In the genomic region with DNA sequence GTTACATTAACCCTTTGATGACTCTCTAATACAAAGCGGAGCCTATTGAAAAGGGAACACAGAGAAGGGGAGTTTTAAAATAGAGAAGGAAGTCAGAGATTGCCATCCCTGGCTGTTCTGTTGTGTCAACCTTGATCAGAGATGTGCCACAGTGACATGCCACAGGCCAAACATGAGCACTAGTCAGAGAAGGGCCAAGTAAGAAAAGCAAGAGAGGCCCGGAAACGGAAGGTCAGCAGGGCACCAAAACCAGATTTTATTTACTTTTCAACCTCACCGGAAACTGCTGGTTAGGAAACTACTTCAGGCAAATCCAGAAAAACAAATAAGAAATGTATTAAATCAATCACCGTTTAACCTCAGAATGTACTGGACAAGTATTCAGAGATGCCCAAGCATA, we compare ENCODE assay signal across 30 cellular contexts.
DNase-seq lines count a peak whose midpoint lies in the region; ATAC-seq and TF ChIP-seq lines count a peak whose summit lies in the region.
"Had no signal": no experiment of that assay in that cellular context is flagged by ENCODE, and none has a peak within 500 bp of the region (broad histone marks: within the 10 kb centered on the region; RNA-seq: fewer than 3 reads in every experiment).

No MANE protein-coding gene starts in this region.

- H3K4me1 Mint-ChIP-seq in activated T-cell treated with anti-CD3 and anti-CD28 coated beads, Interleukin-2, amount 50 U/mL, for 4 hours (ENCODE audit: low read depth), result no peaks in the 10 kb centered on the region
- H3K4me1 Mint-ChIP-seq: activated CD8-positive, alpha-beta memory T cell treated with anti-CD3 and anti-CD28 coated beads, Interleukin-2, amount 10 ng/mL, durations not matched to agents 7 days and 5 days; activated naive CD8-positive, alpha-beta T cell treated with anti-CD3 and anti-CD28 coated beads, Interleukin-2, amount 50 U/mL, for 24 hours; nephron; T-helper 17 cell had no signal

- H3K36me3 Mint-ChIP-seq in activated T-cell treated with anti-CD3 and anti-CD28 coated beads, Interleukin-2, amount 50 U/mL, for 4 hours (ENCODE audit: insufficient read depth), result peaks cover 14% of the 10 kb centered on the region

- TF ChIP-seq CTCF in upper lobe of right lung (IDR thresholded peaks at IDR 0.05), result no peak

- ATAC-seq in SK-N-SH treated with all-trans-retinoic acid at 6 μM for 48 hours, result peak; percentile 93
- ATAC-seq in upper lobe of right lung, result peak; percentile 32
- ATAC-seq in GM21619 (IDR thresholded peaks at IDR 0.05; ENCODE audit: unreplicated experiment), result no peak
- no peak for ATAC-seq in activated T-cell treated with anti-CD3 and anti-CD28 coated beads, Interleukin-2, amount 50 U/mL, for 4 hours
- ATAC-seq: activated CD4-positive, CD25-positive, alpha-beta regulatory T cell treated with anti-CD3 and anti-CD28 coated beads, Interleukin-2, amount 50 U/mL, for 24 hours; activated CD8-positive, alpha-beta memory T cell treated with anti-CD3 and anti-CD28 coated beads, Interleukin-2, amount 10 ng/mL, durations not matched to agents 7 days and 5 days; activated naive CD8-positive, alpha-beta T cell treated with anti-CD3 and anti-CD28 coated beads, Interleukin-2, amount 50 U/mL, for 24 hours; body of pancreas; gastroesophageal sphincter; T-helper 17 cell had no signal

- peaks cover 15% of the 10 kb centered on the region for H3K36me3 ChIP-seq in upper lobe of right lung
- H3K36me3 ChIP-seq: ovary had no signal

- no peak overlapping the region for H3K27ac ChIP-seq in upper lobe of right lung
- H3K27ac ChIP-seq: 22Rv1, body of pancreas, C4-2B, gastroesophageal sphincter, ovary, skin epidermis had no signal

- intact Hi-C loops in upper lobe of right lung (cut with DNase I), result no loop called here

- no peak overlapping the region for H3K4me3 ChIP-seq in upper lobe of right lung
- H3K4me3 ChIP-seq: body of pancreas, gastroesophageal sphincter, GM23248, ovary, skin epidermis had no signal

- H3K9me3 Mint-ChIP-seq in activated T-cell treated with anti-CD3 and anti-CD28 coated beads, Interleukin-2, amount 50 U/mL, for 4 hours, result no peaks in the 10 kb centered on the region
- H3K9me3 Mint-ChIP-seq: activated naive CD8-positive, alpha-beta T cell treated with anti-CD3 and anti-CD28 coated beads, Interleukin-2, amount 50 U/mL, for 24 hours; nephron had no signal

- H3K4me1 ChIP-seq in upper lobe of right lung, result no peaks in the 10 kb centered on the region
- H3K4me1 ChIP-seq: body of pancreas, Caco-2, gastroesophageal sphincter had no signal

- H3K9me3 ChIP-seq in upper lobe of right lung, result no peaks in the 10 kb centered on the region
- H3K9me3 ChIP-seq: body of pancreas, Caco-2, gastroesophageal sphincter, ovary had no signal

- no peak overlapping the region for H3K4me3 Mint-ChIP-seq in activated T-cell treated with anti-CD3 and anti-CD28 coated beads, Interleukin-2, amount 50 U/mL, for 4 hours
- H3K4me3 Mint-ChIP-seq: activated CD8-positive, alpha-beta memory T cell treated with anti-CD3 and anti-CD28 coated beads, Interleukin-2, amount 10 ng/mL, durations not matched to agents 7 days and 5 days; activated naive CD8-positive, alpha-beta T cell treated with anti-CD3 and anti-CD28 coated beads, Interleukin-2, amount 50 U/mL, for 24 hours; nephron; T-helper 17 cell had no signal

- no peaks in the 10 kb centered on the region for H3K27me3 ChIP-seq in upper lobe of right lung
- H3K27me3 ChIP-seq: body of pancreas, gastroesophageal sphincter, ovary had no signal

- no peaks in the 10 kb centered on the region for H3K27me3 Mint-ChIP-seq in activated T-cell treated with anti-CD3 and anti-CD28 coated beads, Interleukin-2, amount 50 U/mL, for 4 hours (ENCODE audit: low read depth)
- H3K27me3 Mint-ChIP-seq: activated CD8-positive, alpha-beta memory T cell treated with anti-CD3 and anti-CD28 coated beads, Interleukin-2, amount 10 ng/mL, durations not matched to agents 7 days and 5 days; activated naive CD8-positive, alpha-beta T cell treated with anti-CD3 and anti-CD28 coated beads, Interleukin-2, amount 50 U/mL, for 24 hours; T-helper 17 cell had no signal

- DNase-seq in NCI-H510A treated with DMSO at 0.1 percent for 48 hours (lab: John Stamatoyannopoulos, UW) (peak; percentile 10), NCI-H510A (lab: John Stamatoyannopoulos, UW) (no peak), iris pigment epithelial cell (ENCODE audit: low read depth) (peak; percentile 63), upper lobe of right lung (no peak), NCI-H524 (lab: John Stamatoyannopoulos, UW) (no peak)
- no peak for DNase-seq in activated T-cell treated with anti-CD3 and anti-CD28 coated beads, Interleukin-2, amount 50 U/mL, for 4 hours
- DNase-seq: activated CD4-positive, alpha-beta T cell treated with anti-CD3 and anti-CD28 coated beads, Interleukin-2, amount 50 U/mL, for 4 hours; activated CD8-positive, alpha-beta memory T cell treated with anti-CD3 and anti-CD28 coated beads, Interleukin-2, amount 10 ng/mL, durations not matched to agents 7 days and 5 days; activated naive CD8-positive, alpha-beta T cell treated with anti-CD3 and anti-CD28 coated beads, Interleukin-2, amount 50 U/mL, for 24 hours; activated T-cell treated with anti-CD3 and anti-CD28 coated beads, Interleukin-2, amount 50 U/mL, for 48 hours; body of pancreas; Caco-2; Kasumi-1; mammary epithelial cell; MV-4-11; NCI-H1436; NCI-H2107; NCI-H446; ovary; stimulated activated naive CD4-positive, alpha-beta T cell; T-helper 17 cell had no signal

TF ChIP-seq in SK-N-SH treated with all-trans-retinoic acid at 6 μM for 48 hours, 23 proteins besides CTCF, POLR2A, EP300 and RAD21:
- TF ChIP-seq ZNF8 (CRISPR knock-in tag; IDR thresholded peaks at IDR 0.05) (peak; percentile 82), TOX (CRISPR knock-in tag; IDR thresholded peaks at IDR 0.05; ENCODE audit: borderline replicate concordance) (peak; percentile 45; the same call in 1 of the 2 replicates), ESRRG (CRISPR knock-in tag; IDR thresholded peaks at IDR 0.05) (no peak), ZNF70 (CRISPR knock-in tag; IDR thresholded peaks at IDR 0.05) (no peak), ZFP3 (CRISPR knock-in tag; IDR thresholded peaks at IDR 0.05) (no peak)

Comparison
In these comparisons a context has a peak if more than half of its experiments do, and no peak if none do; other contexts are left out.
1. DNase-seq: peak in NCI-H510A treated with DMSO at 0.1 percent for 48 hours (single experiment) and iris pigment epithelial cell (single experiment); none in NCI-H510A (single experiment), upper lobe of right lung (single experiment), NCI-H524 (0 of 2) and activated T-cell treated with anti-CD3 and anti-CD28 coated beads, Interleukin-2, amount 50 U/mL, for 4 hours (single experiment).
2. ATAC-seq: peak in SK-N-SH treated with all-trans-retinoic acid at 6 μM for 48 hours (single experiment) and upper lobe of right lung (single experiment); none in GM21619 (single experiment) and activated T-cell treated with anti-CD3 and anti-CD28 coated beads, Interleukin-2, amount 50 U/mL, for 4 hours (0 of 2).